Comparison of ENCODE assay signal across 8 cellular contexts in genomic region chr2:213284105-213285090, GRCh38. TPM values are rescaled to one million over a fixed set of nuclear protein-coding genes. Genes with fewer than 3 reads are reported as not detected.
DNase-seq lines count a peak whose midpoint lies in the region; ATAC-seq and TF ChIP-seq lines count a peak whose summit lies in the region.

TSS of gene SPAG16 (plus strand) at chr2:213284464.

- peak; percentile 77 for TF ChIP-seq EP300 in neural cell (conservative IDR thresholded peaks at IDR 0.05; ENCODE audit: poor library complexity, severe bottlenecking)

- H2BK5ac ChIP-seq in IMR-90 (ENCODE audit: low read depth, low read length, poor library complexity, severe bottlenecking) = peak within 1 kb of the TSS; percentile 55

- H3K18ac ChIP-seq in IMR-90 (ENCODE audit: low read depth, low read length) = peak within 1 kb of the TSS; percentile 62

- no peak for TF ChIP-seq CTCF in IMR-90 (conservative IDR thresholded peaks at IDR 0.05; ENCODE audit: low read depth, low read length)
- no peak for TF ChIP-seq CTCF in foreskin fibroblast (IDR thresholded peaks at IDR 0.05; ENCODE audit: low read depth, low read length)
- TF ChIP-seq CTCF in neural cell (IDR thresholded peaks at IDR 0.05; ENCODE audit: poor library complexity, severe bottlenecking) = no peak

- TF ChIP-seq POLR2A in IMR-90 (IDR thresholded peaks at IDR 0.05; ENCODE audit: low read depth, low read length) = 0 out of 2 replicates have a peak, but pooled peaks have one; percentile 34

- peak within 1 kb of the TSS; percentile 21; the same call in 1 of the 2 replicates for H2BK120ac ChIP-seq in IMR-90 (ENCODE audit: low read depth, low read length)

- H3K4ac ChIP-seq in IMR-90 (ENCODE audit: low read depth, low read length) = peak within 1 kb of the TSS; percentile 51

- CTCF ChIA-PET in IMR-90 (lab: Yijun Ruan, JAX) = interaction anchor here (0.6 kb wide), 1 partner anchor 1625 kb away, joined by 5 read pairs; no protein-coding TSS in a partner anchor

- peak within 1 kb of the TSS; percentile 59 to 84 for H4K8ac ChIP-seq in IMR-90 (ENCODE audit: low read depth in 2 of 2, low read length in 2 of 2)

- in situ Hi-C loops in IMR-90 (cut with MboI; ENCODE audit: low sequenced_read_pairs) = no loop called here

- H4K20me1 ChIP-seq in IMR-90 (ENCODE audit: insufficient read depth, low read length) (no peaks in the 10 kb centered on the region), neural cell (ENCODE audit: insufficient read depth) (no peaks in the 10 kb centered on the region)

- TF ChIP-seq RAD21 in IMR-90 (IDR thresholded peaks at IDR 0.05; ENCODE audit: low read length) = no peak
- TF ChIP-seq RAD21 in neural cell (conservative IDR thresholded peaks at IDR 0.05) = no peak

- peak within 1 kb of the TSS; percentile 96 to 99 for H3K4me3 Mint-ChIP-seq in stimulated activated naive CD8-positive, alpha-beta T cell treated with anti-CD3 and anti-CD28 coated beads, Interleukin-15, amount 100 ng/mL, for 72 hours

- H3K36me3 ChIP-seq in IMR-90 (ENCODE audit: control insufficient read depth, insufficient read depth, low read length) = no peaks in the 10 kb centered on the region
- no peaks in the 10 kb centered on the region for H3K36me3 ChIP-seq in neural cell (ENCODE audit: insufficient read depth, low read length)

- dilution Hi-C loops in IMR-90 (cut with HindIII; ENCODE audit: low sequenced_read_pairs, unreplicated experiment) = no loop called here

- H2AFZ ChIP-seq in IMR-90 (replicated peaks; ENCODE audit: low read length, poor library complexity) (peak within 1 kb of the TSS; percentile 92), neural cell (ENCODE audit: low read depth, low read length) (peak within 1 kb of the TSS; percentile 98)

- H3K27me3 Mint-ChIP-seq in stimulated activated naive CD8-positive, alpha-beta T cell treated with anti-CD3 and anti-CD28 coated beads, Interleukin-15, amount 100 ng/mL, for 72 hours = no peaks in the 10 kb centered on the region

- ATAC-seq in GM21526 (IDR thresholded peaks at IDR 0.05; ENCODE audit: low FRiP score, unreplicated experiment) (peak; percentile 99), IMR-90 (ENCODE audit: low read depth) (peak; percentile 100)
- ATAC-seq in stimulated activated naive CD8-positive, alpha-beta T cell treated with anti-CD3 and anti-CD28 coated beads, Interleukin-15, amount 100 ng/mL, for 72 hours = peak; percentile 99

- intact Hi-C loops in IMR-90 (cut with micrococcal nuclease) = no loop called here

- H3F3A ChIP-seq in neural cell (ENCODE audit: insufficient read depth, low read length, poor library complexity, severe bottlenecking) = no peaks in the 10 kb centered on the region

- H2BK15ac ChIP-seq in IMR-90 (ENCODE audit: low read depth, low read length) = no peak within 1 kb of the TSS

- TSS peak; percentile 37 for BruUV-seq in IMR-90 (replicated peaks; lab: Mats Ljungman, UMichigan)

- no peaks in the 10 kb centered on the region for H3K9me3 Mint-ChIP-seq in stimulated activated naive CD8-positive, alpha-beta T cell treated with anti-CD3 and anti-CD28 coated beads, Interleukin-15, amount 100 ng/mL, for 72 hours

- H3K4me3 ChIP-seq in IMR-90 (ENCODE audit: insufficient read depth, low read depth, low read length) (peak within 1 kb of the TSS; percentile 82), foreskin fibroblast (ENCODE audit: low read depth in 1 of 2, low read length in 2 of 2) (peak within 1 kb of the TSS; percentile 76 to 77), neural cell (ENCODE audit: low read length) (peak within 1 kb of the TSS; percentile 85)

- peak within 1 kb of the TSS; percentile 77 for H3K9ac ChIP-seq in IMR-90 (ENCODE audit: low read depth, low read length)
- H3K9ac ChIP-seq in neural cell (ENCODE audit: low read length) = peak within 1 kb of the TSS; percentile 87

- H3K4me2 ChIP-seq in IMR-90 (ENCODE audit: low read depth, low read length) (peak within 1 kb of the TSS; percentile 84), neural cell (ENCODE audit: low read length) (peak within 1 kb of the TSS; percentile 90)

- no peaks in the 10 kb centered on the region for H3K4me1 ChIP-seq in IMR-90 (ENCODE audit: control insufficient read depth, insufficient read depth, low read length)

- H3K79me1 ChIP-seq in IMR-90 (ENCODE audit: low read depth in 1 of 2, low read length in 2 of 2) = peaks cover 5 to 8% of the 10 kb centered on the region in 2 experiments

- H3K27ac Mint-ChIP-seq in stimulated activated naive CD8-positive, alpha-beta T cell treated with anti-CD3 and anti-CD28 coated beads, Interleukin-15, amount 100 ng/mL, for 72 hours = peak within 1 kb of the TSS; percentile 97 to 98

- WGBS in IMR-90 (ENCODE audit: extremely low coverage in 2 of 2, insufficient read length in 1 of 2), 2 experiments = 1% methylated on average over 21 of the region's 59 CpGs; no CpG with 5 or more reads in 1 of the 2 experiments

- H4K91ac ChIP-seq in IMR-90 (ENCODE audit: insufficient read depth, low read depth, low read length) = peak within 1 kb of the TSS; percentile 36

- H4K5ac ChIP-seq in IMR-90 (ENCODE audit: low read depth, low read length) = peak within 1 kb of the TSS; percentile 66

- H3K9me3 ChIP-seq in IMR-90 (ENCODE audit: control insufficient read depth, insufficient read depth, low read length) = no peaks in the 10 kb centered on the region
- H3K9me3 ChIP-seq in neural cell (ENCODE audit: low read length) = no peaks in the 10 kb centered on the region

- no peaks in the 10 kb centered on the region for H3K9me2 ChIP-seq in neural cell (ENCODE audit: insufficient read depth, low read length)

- H2BK20ac ChIP-seq in IMR-90 (ENCODE audit: low read depth, low read length) = no peak within 1 kb of the TSS

- H3K56ac ChIP-seq in IMR-90 (ENCODE audit: extremely low read depth, insufficient read depth, low read length) = peak within 1 kb of the TSS; percentile 70

- H3K14ac ChIP-seq in IMR-90 (replicated peaks; ENCODE audit: low read depth, low read length) = peak within 1 kb of the TSS; percentile 46

- H3K23ac ChIP-seq in IMR-90 (ENCODE audit: low read depth, low read length) = peak within 1 kb of the TSS; percentile 70

- H3K27me3 ChIP-seq in IMR-90 (ENCODE audit: control insufficient read depth, insufficient read depth, low read length) (no peaks in the 10 kb centered on the region), neural cell (ENCODE audit: insufficient read depth, low read depth, low read length) (no peaks in the 10 kb centered on the region)

- no peaks in the 10 kb centered on the region for H3K9me1 ChIP-seq in IMR-90 (ENCODE audit: insufficient read depth, low read length)

- H3K79me2 ChIP-seq in neural cell (replicated peaks; ENCODE audit: insufficient read depth, low read length) = peaks cover 16% of the 10 kb centered on the region

- peaks cover 38% of the 10 kb centered on the region for H3K4me1 Mint-ChIP-seq in stimulated activated naive CD8-positive, alpha-beta T cell treated with anti-CD3 and anti-CD28 coated beads, Interleukin-15, amount 100 ng/mL, for 72 hours

- H2AK5ac ChIP-seq in IMR-90 (ENCODE audit: low read depth, low read length) = no peak within 1 kb of the TSS

- DNase-seq in DMS 273 treated with DMSO at 0.1 percent for 48 hours (lab: John Stamatoyannopoulos, UW) (peak; percentile 86), IMR-90 (peak; percentile 97), RPMI8226 (peak; percentile 83), foreskin fibroblast (peak; percentile 98 to 99)
- DNase-seq in activated gamma-delta T cell treated with anti-CD3 and anti-CD28 coated beads, Interleukin-2, amount 50 U/mL, for 16 hours (ENCODE audit: low read depth) = peak; percentile 95
- DNase-seq in stimulated activated naive CD8-positive, alpha-beta T cell treated with anti-CD3 and anti-CD28 coated beads, Interleukin-15, amount 100 ng/mL, for 72 hours = peak; percentile 96 to 99

- POLR2A ChIA-PET in IMR-90 (lab: Charles Lee; ENCODE audit: unreplicated experiment) = no interaction called here

- H3K27ac ChIP-seq in IMR-90 (ENCODE audit: insufficient read depth, low read length) (peak within 1 kb of the TSS; percentile 77), neural cell (ENCODE audit: low read length) (peak within 1 kb of the TSS; percentile 90)

- peak within 1 kb of the TSS; percentile 68 for H2AK9ac ChIP-seq in IMR-90 (replicated peaks; ENCODE audit: low read depth, low read length, poor library complexity)

TF ChIP-seq in IMR-90, 13 proteins besides CTCF, POLR2A, EP300 and RAD21:
- TF ChIP-seq USF2 (IDR thresholded peaks at IDR 0.05; ENCODE audit: low read depth, low read length) (no peak; the same call in 1 of the 2 replicates), MXI1 (IDR thresholded peaks at IDR 0.05; ENCODE audit: borderline replicate concordance, low read depth, low read length) (peak; percentile 68), CEBPB (IDR thresholded peaks at IDR 0.05; ENCODE audit: low read depth, low read length) (0 out of 2 replicates have a peak, but pooled peaks have one; percentile 30), MAZ (IDR thresholded peaks at IDR 0.05; ENCODE audit: borderline replicate concordance, low read depth, low read length) (peak; percentile 99)

TF ChIP-seq in neural cell, 6 proteins besides CTCF, POLR2A, EP300 and RAD21 (continues in another document):
- TF ChIP-seq TAF1 (IDR thresholded peaks at IDR 0.05; ENCODE audit: low read depth) (peak; percentile 21), SMC3 (conservative IDR thresholded peaks at IDR 0.05; ENCODE audit: poor library complexity) (peak; percentile 58), MXI1 (conservative IDR thresholded peaks at IDR 0.05; ENCODE audit: poor library complexity, severe bottlenecking) (peak; percentile 86), POLR2AphosphoS5 (IDR thresholded peaks at IDR 0.05) (peak; percentile 93), EZH2 (IDR thresholded peaks at IDR 0.05; ENCODE audit: borderline replicate concordance, insufficient read depth, low read length, poor library complexity, severe bottlenecking) (no peak)

RNA-seq across cellular contexts. Expression of gene SPAG16, which starts in this region (rescaled TPM):
- total RNA-seq in IMR-90 (2012; rRNA removed) = 7.3 and 16.9 TPM in 2 replicates
- polyA plus RNA-seq in IMR-90 (2012; rRNA removed) (12.8 and 13.5 TPM in 2 replicates), neural cell (75.4 and 76.9 TPM in 2 replicates)
- 6.3 TPM in 2 replicates for polyA plus RNA-seq in IMR-90 (2012; cell fraction: cytosol; rRNA removed)
- 1.4 and 4.7 TPM in 2 replicates for polyA plus RNA-seq in IMR-90 (2012; cell fraction: nucleus; rRNA removed; ENCODE audit: low replicate concordance)
- polyA minus RNA-seq in neural cell = 102 and 115 TPM in 2 replicates

Comparison
In these comparisons a context has a peak if more than half of its experiments do, and no peak if none do; other contexts are left out.
1. Peak in every context shown above with its lines: DNase-seq, ATAC-seq, H3K4me3 ChIP-seq and H3K27ac ChIP-seq.